ENCODE assay signal across 24 cellular contexts in the genomic region with DNA sequence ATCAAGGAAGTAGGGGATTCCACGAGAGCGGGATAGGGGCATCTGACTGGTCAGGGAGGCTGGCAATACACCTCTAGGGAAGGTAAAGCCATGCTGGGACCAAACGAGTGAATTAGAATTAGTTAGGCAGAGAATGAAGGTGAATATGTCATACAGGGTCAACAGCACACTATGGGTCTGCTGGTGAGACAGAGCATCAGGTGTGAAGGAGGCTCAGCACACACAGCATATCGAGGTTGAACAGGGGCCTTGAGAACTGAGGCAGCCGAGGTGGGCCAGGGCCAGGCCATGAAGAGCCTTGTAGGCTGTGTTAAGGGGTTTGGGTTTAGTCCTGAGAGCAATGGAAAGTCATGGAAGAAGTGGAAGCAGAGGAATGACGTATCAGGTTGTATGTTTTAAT.
DNase-seq lines count a peak whose midpoint lies in the region; ATAC-seq and TF ChIP-seq lines count a peak whose summit lies in the region.
"Had no signal": no experiment of that assay in that cellular context is flagged by ENCODE, and none has a peak within 500 bp of the region (broad histone marks: within the 10 kb centered on the region; RNA-seq: fewer than 3 reads in every experiment).

No MANE protein-coding gene starts in this region.

- H3K56ac ChIP-seq in IMR-90 (ENCODE audit: extremely low read depth, insufficient read depth, low read length) = no peak overlapping the region

- no peak overlapping the region for H4K8ac ChIP-seq in IMR-90 (ENCODE audit: low read depth in 2 of 2, low read length in 2 of 2)

- H3K4ac ChIP-seq in IMR-90 (ENCODE audit: low read depth, low read length) = no peak overlapping the region

- no peak overlapping the region for H3K9ac ChIP-seq in IMR-90 (ENCODE audit: low read depth, low read length)

- ATAC-seq in IMR-90 (ENCODE audit: low read depth) (no peak), HG02885 (IDR thresholded peaks at IDR 0.05; ENCODE audit: poor library complexity, unreplicated experiment) (no peak)
- ATAC-seq: foreskin keratinocyte, left colon, Panc1 had no signal

- H2AK9ac ChIP-seq in IMR-90 (replicated peaks; ENCODE audit: low read depth, low read length, poor library complexity) = no peak overlapping the region

- H3K4me3 Mint-ChIP-seq in activated naive CD8-positive, alpha-beta T cell = no peak overlapping the region

- H3K79me1 ChIP-seq in IMR-90 (ENCODE audit: low read depth in 1 of 2, low read length in 2 of 2) = peaks cover 0 to 13% of the 10 kb centered on the region in 2 experiments; a peak in 2 of 4 replicates

- no peaks in the 10 kb centered on the region for H3K27me3 Mint-ChIP-seq in activated naive CD8-positive, alpha-beta T cell

- H2BK20ac ChIP-seq in IMR-90 (ENCODE audit: low read depth, low read length) = no peak overlapping the region

- CTCF ChIA-PET in IMR-90 (lab: Yijun Ruan, JAX) = interaction anchor here (2.9 kb wide), 1 partner anchor 378 kb away, joined by 16 read pairs; no protein-coding TSS in a partner anchor
- CTCF ChIA-PET in HEK293T (lab: Yijun Ruan, JAX) = interaction anchor here (2.6 kb wide), 1 partner anchor 379 kb away, joined by 8 read pairs; no protein-coding TSS in a partner anchor

- H4K20me1 ChIP-seq in IMR-90 (ENCODE audit: insufficient read depth, low read length) = no peaks in the 10 kb centered on the region

- peaks cover 13% of the 10 kb centered on the region for H3K4me1 ChIP-seq in IMR-90 (ENCODE audit: control insufficient read depth, insufficient read depth, low read length)
- H3K4me1 ChIP-seq: suprapubic skin had no signal

- H3K4me2 ChIP-seq in IMR-90 (ENCODE audit: low read depth, low read length) = no peak overlapping the region

- H4K91ac ChIP-seq in IMR-90 (ENCODE audit: insufficient read depth, low read depth, low read length) = no peak overlapping the region

- TF ChIP-seq CTCF in IMR-90 (conservative IDR thresholded peaks at IDR 0.05; ENCODE audit: low read depth, low read length) = no peak

- H3K14ac ChIP-seq in IMR-90 (replicated peaks; ENCODE audit: low read depth, low read length) = no peak overlapping the region

- TF ChIP-seq RAD21 in IMR-90 (IDR thresholded peaks at IDR 0.05; ENCODE audit: low read length) = no peak

- WGBS in IMR-90 (ENCODE audit: extremely low coverage in 2 of 2, insufficient read length in 1 of 2), 2 experiments = 95% methylated on average over 3 of the region's 6 CpGs; no CpG with 5 or more reads in 1 of the 2 experiments

- H3K9me3 Mint-ChIP-seq in activated naive CD8-positive, alpha-beta T cell (ENCODE audit: low read depth) = no peaks in the 10 kb centered on the region

- no peak overlapping the region for H2BK15ac ChIP-seq in IMR-90 (ENCODE audit: low read depth, low read length)

- H3K4me3 ChIP-seq in IMR-90 (ENCODE audit: insufficient read depth, low read depth, low read length) = no peak overlapping the region
- H3K4me3 ChIP-seq: adrenal gland, suprapubic skin had no signal

- no peaks in the 10 kb centered on the region for H3K9me3 ChIP-seq in IMR-90 (ENCODE audit: control insufficient read depth, insufficient read depth, low read length)
- H3K9me3 ChIP-seq: adrenal gland, suprapubic skin had no signal

- H3K27me3 ChIP-seq in IMR-90 (ENCODE audit: control insufficient read depth, insufficient read depth, low read length) = peaks cover 5% of the 10 kb centered on the region
- H3K27me3 ChIP-seq: adrenal gland, brain microvascular endothelial cell, foreskin keratinocyte, suprapubic skin had no signal

- no peak overlapping the region for H2BK120ac ChIP-seq in IMR-90 (ENCODE audit: low read depth, low read length)

- H3K18ac ChIP-seq in IMR-90 (ENCODE audit: low read depth, low read length) = no peak overlapping the region

- no peaks in the 10 kb centered on the region for H3K36me3 ChIP-seq in IMR-90 (ENCODE audit: control insufficient read depth, insufficient read depth, low read length)
- H3K36me3 ChIP-seq: adrenal gland, brain microvascular endothelial cell had no signal

- H3K4me1 Mint-ChIP-seq in activated naive CD8-positive, alpha-beta T cell (ENCODE audit: low read depth) = peaks cover 75% of the 10 kb centered on the region

- in situ Hi-C loops in IMR-90 (cut with MboI; ENCODE audit: low sequenced_read_pairs) = loop anchor here (5.0 kb wide), 2 partner anchors 378 to 668 kb away; no protein-coding TSS in a partner anchor

- H2BK5ac ChIP-seq in IMR-90 (ENCODE audit: low read depth, low read length, poor library complexity, severe bottlenecking) = no peak overlapping the region

- peaks cover 6% of the 10 kb centered on the region; the same call in 1 of the 2 replicates for H3K9me1 ChIP-seq in IMR-90 (ENCODE audit: insufficient read depth, low read length)

- H3K27ac Mint-ChIP-seq in activated naive CD8-positive, alpha-beta T cell = peak overlapping the region; percentile 90

- DNase-seq in activated effector memory CD4-positive, alpha-beta T cell treated with anti-CD3 and anti-CD28 coated beads, Interleukin-2, amount 50 U/mL, for 16 hours = peak; percentile 59
- DNase-seq in activated effector memory CD4-positive, alpha-beta T cell treated with Interleukin-2 at 50 U/mL for 16 hours = no peak
- DNase-seq in IMR-90 = no peak
- DNase-seq in stimulated activated CD8-positive, alpha-beta memory T cell treated with anti-CD3 and anti-CD28 coated beads, Interleukin-4, amount 100 ng/mL, for 48 hours = peak; percentile 19
- no peak for DNase-seq in NCI-H2029 treated with DMSO at 0.1 percent for 48 hours (lab: John Stamatoyannopoulos, UW)
- no peak for DNase-seq in HEK293T (ENCODE audit: extremely low spot score)
- DNase-seq: ACHN; activated CD8-positive, alpha-beta memory T cell treated with anti-CD3 and anti-CD28 coated beads, Interleukin-2, amount 50 U/mL, for 48 hours; adrenal gland; brain microvascular endothelial cell; Calu3; effector CD8-positive, alpha-beta T cell; foreskin keratinocyte; Kasumi-1; left colon; mesenchymal stem cell; NCI-H187; NCI-H526; nucleus accumbens; SHP77 treated with DMSO at 0.1 percent for 48 hours had no signal

- dilution Hi-C loops in IMR-90 (cut with HindIII; ENCODE audit: low sequenced_read_pairs, unreplicated experiment) = loop anchor here (25.0 kb wide), 1 partner anchor 253 kb away; no protein-coding TSS in a partner anchor

- no peak overlapping the region for H4K5ac ChIP-seq in IMR-90 (ENCODE audit: low read depth, low read length)

- intact Hi-C loops in IMR-90 (cut with micrococcal nuclease) = no loop called here

- no TSS peak for BruUV-seq in IMR-90 (replicated peaks; lab: Mats Ljungman, UMichigan)

- H2AK5ac ChIP-seq in IMR-90 (ENCODE audit: low read depth, low read length) = 0 out of 2 replicates have a peak overlapping the region, but pooled peaks have one; percentile 21

- H3K23ac ChIP-seq in IMR-90 (ENCODE audit: low read depth, low read length) = no peak overlapping the region

- no peak overlapping the region for H3K27ac ChIP-seq in IMR-90 (ENCODE audit: insufficient read depth, low read length)
- H3K27ac ChIP-seq: adrenal gland, brain microvascular endothelial cell, foreskin keratinocyte, suprapubic skin had no signal

- no peak overlapping the region for H2AFZ ChIP-seq in IMR-90 (replicated peaks; ENCODE audit: low read length, poor library complexity)

- TF ChIP-seq POLR2A in IMR-90 (IDR thresholded peaks at IDR 0.05; ENCODE audit: low read depth, low read length) = no peak

- H3K36me3 Mint-ChIP-seq in activated naive CD8-positive, alpha-beta T cell = peaks cover 36% of the 10 kb centered on the region

- POLR2A ChIA-PET in IMR-90 (lab: Charles Lee; ENCODE audit: unreplicated experiment) (no interaction called here), HEK293T (lab: Yijun Ruan, JAX) (no interaction called here)

TF ChIP-seq in IMR-90, 13 proteins besides CTCF, POLR2A, EP300 and RAD21:
- TF ChIP-seq RFX5 (IDR thresholded peaks at IDR 0.05; ENCODE audit: low read depth, low read length) (no peak), MAZ (IDR thresholded peaks at IDR 0.05; ENCODE audit: borderline replicate concordance, low read depth, low read length) (no peak), MAFK (IDR thresholded peaks at IDR 0.05; ENCODE audit: low read depth, low read length) (no peak), NFE2L2 (IDR thresholded peaks at IDR 0.05; ENCODE audit: low read depth, low read length) (no peak), RCOR1 (IDR thresholded peaks at IDR 0.05; ENCODE audit: insufficient replicate concordance, low read length) (no peak), FOS (IDR thresholded peaks at IDR 0.05; ENCODE audit: low read depth, low read length) (no peak), SMC3 (IDR thresholded peaks at IDR 0.05; ENCODE audit: low read depth, low read length) (no peak)
- TF ChIP-seq, protein P1, sequence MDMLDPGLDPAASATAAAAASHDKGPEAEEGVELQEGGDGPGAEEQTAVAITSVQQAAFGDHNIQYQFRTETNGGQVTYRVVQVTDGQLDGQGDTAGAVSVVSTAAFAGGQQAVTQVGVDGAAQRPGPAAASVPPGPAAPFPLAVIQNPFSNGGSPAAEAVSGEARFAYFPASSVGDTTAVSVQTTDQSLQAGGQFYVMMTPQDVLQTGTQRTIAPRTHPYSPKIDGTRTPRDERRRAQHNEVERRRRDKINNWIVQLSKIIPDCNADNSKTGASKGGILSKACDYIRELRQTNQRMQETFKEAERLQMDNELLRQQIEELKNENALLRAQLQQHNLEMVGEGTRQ (IDR thresholded peaks at IDR 0.05; ENCODE audit: low read depth, low read length) = no peak

TF ChIP-seq in HEK293T, 16 proteins besides CTCF, POLR2A, EP300 and RAD21:
- TF ChIP-seq CTBP1 (IDR thresholded peaks at IDR 0.05; ENCODE audit: borderline replicate concordance) = no peak
- no peak for TF ChIP-seq NFRKB (IDR thresholded peaks at IDR 0.05)
- no peak for TF ChIP-seq FOXM1 (IDR thresholded peaks at IDR 0.05; ENCODE audit: borderline replicate concordance)
- no peak for TF ChIP-seq ARNT (IDR thresholded peaks at IDR 0.05)

Comparison
In these comparisons a context has a peak if more than half of its experiments do, and no peak if none do; other contexts are left out.
1. DNase-seq: peak in activated effector memory CD4-positive, alpha-beta T cell treated with anti-CD3 and anti-CD28 coated beads, Interleukin-2, amount 50 U/mL, for 16 hours (single experiment) and stimulated activated CD8-positive, alpha-beta memory T cell treated with anti-CD3 and anti-CD28 coated beads, Interleukin-4, amount 100 ng/mL, for 48 hours (single experiment); none in activated effector memory CD4-positive, alpha-beta T cell treated with Interleukin-2 at 50 U/mL for 16 hours (single experiment), IMR-90 (single experiment), NCI-H2029 treated with DMSO at 0.1 percent for 48 hours (single experiment) and HEK293T (single experiment).